In the genomic region with DNA sequence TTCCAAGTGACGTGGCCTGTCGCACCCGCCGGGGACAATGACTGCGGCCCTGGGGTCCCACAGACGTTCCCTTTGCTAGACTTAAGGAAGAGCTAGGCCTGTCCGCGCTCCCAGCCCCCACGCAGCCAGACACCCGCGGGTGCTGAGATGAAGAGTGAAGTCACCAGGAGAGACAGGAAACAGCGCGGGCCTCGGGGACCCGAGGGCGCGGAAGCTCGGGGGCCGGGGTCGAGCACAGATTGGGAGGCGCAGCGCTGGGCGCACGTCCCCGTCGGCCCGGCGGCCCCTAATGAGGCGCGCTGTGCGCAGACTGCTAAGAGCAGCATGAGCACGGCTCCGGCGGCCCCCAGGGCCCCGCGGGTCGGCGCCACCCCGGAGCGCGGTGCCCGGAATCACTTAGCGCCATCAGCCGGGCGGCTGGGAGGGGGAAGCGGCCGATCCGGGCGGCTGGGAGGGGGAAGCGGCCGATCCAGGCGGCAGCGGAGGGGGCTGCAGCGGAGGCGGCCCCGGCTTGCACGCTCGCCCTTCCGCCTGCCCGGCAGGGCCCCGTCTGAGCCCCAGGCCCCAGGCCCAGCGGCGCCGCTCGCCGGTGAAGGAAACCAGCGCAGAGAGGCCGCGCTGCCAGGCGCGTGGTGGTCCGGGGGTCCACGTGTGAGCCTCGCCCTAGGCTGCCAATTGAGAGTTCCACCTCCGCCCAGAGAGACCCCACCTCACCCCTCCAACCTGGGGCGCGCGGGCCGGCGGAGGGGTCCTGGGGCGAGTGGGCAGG, we compare ENCODE assay signal across 6 cellular contexts. TPM values are rescaled to one million over a fixed set of nuclear protein-coding genes. Genes with fewer than 3 reads are reported as not detected.
A peak's percentile ranks its signal among the peaks of the same experiment; 100 is the strongest.
DNase-seq lines count a peak whose midpoint lies in the region; TF ChIP-seq lines count a peak whose summit lies in the region.

No MANE protein-coding gene starts in this region.

- no peak for TF ChIP-seq CTCF in fibroblast of the aortic adventitia (IDR thresholded peaks at IDR 0.05; ENCODE audit: insufficient read depth, low read length)

- H3K9ac ChIP-seq in subcutaneous abdominal adipose tissue (ENCODE audit: low read length in 5 of 5): peak overlapping the region in 1 of 5 donors; percentile 32

- peaks cover 0 to 5% (median 2%) of the 10 kb centered on the region in 5 donors for H3K27me3 ChIP-seq in subcutaneous abdominal adipose tissue (ENCODE audit: control insufficient read depth in 5 of 5, insufficient read depth in 4 of 5, low read length in 5 of 5)

- peaks cover 0 to 20% (median 14%) of the 10 kb centered on the region in 5 donors for H3K4me1 ChIP-seq in subcutaneous abdominal adipose tissue (ENCODE audit: control insufficient read depth in 5 of 5, insufficient read depth in 5 of 5, low read length in 5 of 5)

- peak; percentile 37 to 43 for DNase-seq in activated CD4-positive, alpha-beta T cell treated with anti-CD3 and anti-CD28 coated beads, Interleukin-2, amount 50 U/mL, for 4 hours
- no peak for DNase-seq in fibroblast of the aortic adventitia (ENCODE audit: low read depth)
- DNase-seq in COR-L47 (lab: John Stamatoyannopoulos, UW): no peak
- no peak for DNase-seq in GF-D8 (lab: John Stamatoyannopoulos, UW)
- DNase-seq in AG08396 (ENCODE audit: low spot score): no peak

- no peak overlapping the region for H3K27ac ChIP-seq in subcutaneous abdominal adipose tissue (ENCODE audit: low read depth, low read length)

- no peaks in the 10 kb centered on the region for H3K36me3 ChIP-seq in subcutaneous abdominal adipose tissue (ENCODE audit: control insufficient read depth in 5 of 5, insufficient read depth in 5 of 5, low read length in 5 of 5)

- H3K9me3 ChIP-seq in subcutaneous abdominal adipose tissue (ENCODE audit: control insufficient read depth in 5 of 5, low read length in 5 of 5): no peaks in the 10 kb centered on the region

- H3K4me3 ChIP-seq in fibroblast of the aortic adventitia (ENCODE audit: low read depth, low read length) (peak overlapping the region; percentile 37), subcutaneous abdominal adipose tissue (ENCODE audit: low read depth in 1 of 5, low read length in 5 of 5) (peak overlapping the region in 4 of 5 donors; percentile 36 to 57 (median 48))

RNA-seq across cellular contexts. Expression of a gene that starts 8.3 kb away (rescaled TPM):
- total RNA-seq in fibroblast of the aortic adventitia (ENCODE audit: low replicate concordance): not detected in 2 replicates

RNA-seq across cellular contexts. Expression of a gene that starts 21.4 kb away (rescaled TPM):
- not detected in 2 replicates for total RNA-seq in fibroblast of the aortic adventitia (ENCODE audit: low replicate concordance)

RNA-seq across cellular contexts. Expression of a gene that starts 46.9 kb away (rescaled TPM):
- 19.1 and 52.3 TPM in 2 replicates for total RNA-seq in fibroblast of the aortic adventitia (ENCODE audit: low replicate concordance)

RNA-seq across cellular contexts. Expression of a gene that starts 49.4 kb away (rescaled TPM):
- total RNA-seq in fibroblast of the aortic adventitia (ENCODE audit: low replicate concordance): not detected in 2 replicates

Comparison
In these comparisons a context has a peak if more than half of its experiments do, and no peak if none do; other contexts are left out.
1. DNase-seq: peak in activated CD4-positive, alpha-beta T cell treated with anti-CD3 and anti-CD28 coated beads, Interleukin-2, amount 50 U/mL, for 4 hours (2 of 2); none in fibroblast of the aortic adventitia (single experiment), COR-L47 (single experiment), GF-D8 (single experiment) and AG08396 (single experiment).